ENCODE assay signal across 33 cellular contexts in genomic region chr5:117209479-117209878, GRCh38.
"Had no signal": no experiment of that assay in that cellular context is flagged by ENCODE, and none has a peak within 500 bp of the region (broad histone marks: within the 10 kb centered on the region; RNA-seq: fewer than 3 reads in every experiment).

No MANE protein-coding gene starts in this region.

- DNase-seq: activated effector memory CD4-positive, alpha-beta T cell treated with anti-CD3 and anti-CD28 coated beads, Interleukin-2, amount 50 U/mL, for 16 hours; activated effector memory CD4-positive, alpha-beta T cell treated with Interleukin-2 at 50 U/mL for 16 hours; activated gamma-delta T cell; activated gamma-delta T cell treated with Interleukin-2 at 50 U/mL for 16 hours; activated naive CD4-positive, alpha-beta T cell; activated naive CD4-positive, alpha-beta T cell treated with anti-CD3 and anti-CD28 coated beads for 36 hours; activated naive CD4-positive, alpha-beta T cell treated with anti-CD3 and anti-CD28 coated beads, Interleukin-2, amount 10 ng/mL, durations not matched to agents 7 days and 5 days; activated naive CD4-positive, alpha-beta T cell treated with anti-CD3 and anti-CD28 coated beads, Interleukin-2, amount 50 U/mL, for 16 hours; activated naive CD4-positive, alpha-beta T cell treated with Interleukin-2 at 50 U/mL for 16 hours; activated naive CD8-positive, alpha-beta T cell treated with anti-CD3 and anti-CD28 coated beads for 36 hours; activated naive CD8-positive, alpha-beta T cell treated with anti-CD3 and anti-CD28 coated beads, Interleukin-2, amount 10 ng/mL, durations not matched to agents 7 days and 5 days; activated naive CD8-positive, alpha-beta T cell treated with anti-CD3 and anti-CD28 coated beads, Interleukin-2, amount 50 U/mL, for 24 hours; activated T-cell treated with anti-CD3 and anti-CD28 coated beads, Interleukin-2, amount 50 U/mL, for 24 hours; activated T-cell treated with anti-CD3 and anti-CD28 coated beads, Interleukin-2, amount 50 U/mL, for 4 hours; activated T-cell treated with anti-CD3 and anti-CD28 coated beads, Interleukin-2, amount 50 U/mL, for 48 hours; activated T-cell treated with anti-CD3 and anti-CD28 coated beads, Interleukin-2, amount 50 U/mL, for 72 hours; adrenal gland; amniotic stem cell; amygdala; aorta; body of pancreas; brain microvascular endothelial cell; caudate nucleus; central memory CD4-positive, alpha-beta T cell; cerebellar nuclear complex had no signal

- H3K4me3 ChIP-seq: adrenal gland, ascending aorta, body of pancreas, breast epithelium, cardiac muscle cell had no signal

- H3K9me3 ChIP-seq: adrenal gland, body of pancreas, breast epithelium had no signal

- H3K27me3 ChIP-seq: adrenal gland, ascending aorta, body of pancreas, brain microvascular endothelial cell, breast epithelium, cardiac muscle cell had no signal

- H3K4me1 ChIP-seq: adrenal gland, ascending aorta, body of pancreas, breast epithelium had no signal

- ATAC-seq: activated naive CD4-positive, alpha-beta T cell treated with anti-CD3 and anti-CD28 coated beads, Interleukin-2, amount 50 U/mL, for 72 hours; activated naive CD8-positive, alpha-beta T cell treated with anti-CD3 and anti-CD28 coated beads, Interleukin-2, amount 50 U/mL, for 24 hours; activated T-cell treated with anti-CD3 and anti-CD28 coated beads, Interleukin-2, amount 50 U/mL, for 4 hours; activated T-cell treated with anti-CD3 and anti-CD28 coated beads, Interleukin-2, amount 50 U/mL, for 72 hours; activated T-helper 17 cell treated with anti-CD3 and anti-CD28 coated beads, Interleukin-2, amount 50 U/mL, for 72 hours; body of pancreas had no signal

- H3K36me3 ChIP-seq: adrenal gland, ascending aorta, brain microvascular endothelial cell, breast epithelium, cardiac muscle cell had no signal

- FAIRE-seq: astrocyte, bronchial epithelial cell, colon had no signal

- H3K27ac ChIP-seq: adrenal gland, ascending aorta, body of pancreas, brain microvascular endothelial cell, breast epithelium, cardiac muscle cell had no signal
